20 cellular contexts compared by ENCODE assay signal in genomic region chr19:16509141-16510061, GRCh38. TPM values are rescaled to one million over a fixed set of nuclear protein-coding genes. Genes with fewer than 3 reads are reported as not detected.
DNase-seq lines count a peak whose midpoint lies in the region; ATAC-seq and TF ChIP-seq lines count a peak whose summit lies in the region.
"Had no signal": no experiment of that assay in that cellular context is flagged by ENCODE, and none has a peak within 500 bp of the region (broad histone marks: within the 10 kb centered on the region; RNA-seq: fewer than 3 reads in every experiment).

No MANE protein-coding gene starts in this region.

- H3K27me3 ChIP-seq in dorsolateral prefrontal cortex: no peaks in the 10 kb centered on the region
- no peaks in the 10 kb centered on the region for H3K27me3 ChIP-seq in right cardiac atrium (ENCODE audit: control insufficient read depth, insufficient read depth)
- H3K27me3 ChIP-seq: pancreas had no signal

- intact Hi-C loops in dorsolateral prefrontal cortex (cut with DNase I): no loop called here
- intact Hi-C loops in right cardiac atrium (cut with DNase I): no loop called here
- intact Hi-C loops in sciatic nerve (cut with DNase I): no loop called here

- 65% methylated on average over 28 of the region's 28 CpGs for WGBS in right cardiac atrium

- ATAC-seq in right cardiac atrium (peak; percentile 78 to 84), sciatic nerve (peak; percentile 95), HG02938 (IDR thresholded peaks at IDR 0.05; ENCODE audit: unreplicated experiment) (no peak)
- ATAC-seq: K562, Panc1, pancreas had no signal

- TF ChIP-seq CTCF in dorsolateral prefrontal cortex (IDR thresholded peaks at IDR 0.05 in 54 of 56, conservative IDR thresholded peaks at IDR 0.05 in 2 of 56; ENCODE audit: low read depth in 1 of 56, partially characterized antibody in 56 of 56): no peak

- peak overlapping the region in 49 of 59 donors; percentile 1 to 83 (median 53) for H3K27ac ChIP-seq in dorsolateral prefrontal cortex
- H3K27ac ChIP-seq in right cardiac atrium (ENCODE audit: low read length): peak overlapping the region; percentile 35
- H3K27ac ChIP-seq: pancreas had no signal

- H3K4me3 ChIP-seq in dorsolateral prefrontal cortex (peak overlapping the region in 10 of 59 donors; percentile 2 to 27 (median 12)), right cardiac atrium (ENCODE audit: low read length) (no peak overlapping the region)
- H3K4me3 ChIP-seq: K562, pancreas had no signal

- DNase-seq in RPMI7951 (ENCODE audit: low read depth) (peak; percentile 43), dorsolateral prefrontal cortex (peak; percentile 32 to 79 (median 66)), right cardiac atrium (peak; percentile 73 to 87 (median 84)), sciatic nerve (ENCODE audit: low spot score) (peak; percentile 77), HT-29 (ENCODE audit: low spot score) (no peak), NCI-H1436 treated with DMSO at 0.1 percent for 48 hours (lab: John Stamatoyannopoulos, UW) (no peak), NCI-H2171 (lab: John Stamatoyannopoulos, UW) (no peak)
- DNase-seq: activated CD4-positive, alpha-beta T cell treated with anti-CD3 and anti-CD28 coated beads, Interleukin-2, amount 50 U/mL, for 4 hours; amniotic stem cell; DND-41; mesendoderm; NCI-H1694; NCI-H524; pancreas; T-helper 2 cell had no signal

- no peaks in the 10 kb centered on the region for H3K4me1 ChIP-seq in right cardiac atrium (ENCODE audit: control insufficient read depth, insufficient read depth, low read length)
- H3K4me1 ChIP-seq: pancreas had no signal

- H3K9me3 ChIP-seq in right cardiac atrium (ENCODE audit: control insufficient read depth, low read length): no peaks in the 10 kb centered on the region
- H3K9me3 ChIP-seq: pancreas had no signal

RNA-seq across cellular contexts. Expression of gene C19orf44, which starts 13.2 kb away (rescaled TPM):
- 4.5 and 10.0 TPM in 2 replicates for total RNA-seq in RPMI7951 (2014; rRNA removed; shearing (Covaris generic))
- total RNA-seq in dorsolateral prefrontal cortex (10 to 100 TPM in 26 of 120 experiments, 1 to 10 TPM in 94; 3.5 to 13.9 (median 7.9) TPM), right cardiac atrium (1 to 10 TPM; 3.4 to 4.2 (median 4.0) TPM), sciatic nerve (11.2 TPM)
- polyA plus RNA-seq in right cardiac atrium: 3.3 TPM
- 0.81 and 4.5 TPM in 2 replicates for total RNA-seq in HT-29 (2014; rRNA removed; shearing (Covaris generic))

RNA-seq across cellular contexts. Expression of gene CALR3, which starts 13.4 kb away (rescaled TPM):
- total RNA-seq in RPMI7951 (2014; rRNA removed; shearing (Covaris generic)): not detected in 2 replicates
- total RNA-seq in dorsolateral prefrontal cortex (under 1 TPM in 2 of 120 experiments, not detected in 118; 0.51 to 0.90 TPM), right cardiac atrium (not detected), sciatic nerve (not detected)
- not detected for polyA plus RNA-seq in right cardiac atrium
- total RNA-seq in HT-29 (2014; rRNA removed; shearing (Covaris generic)): 0.05 and 0.20 TPM in 2 replicates
- total RNA-seq: pancreas, urinary bladder had no signal
- polyA plus RNA-seq: BJ, urinary bladder had no signal

RNA-seq across cellular contexts. Expression of gene CHERP, which starts 32.8 kb away (rescaled TPM):
- 3.1 TPM in 2 replicates for total RNA-seq in RPMI7951 (2014; rRNA removed; shearing (Covaris generic))
- 10 to 100 TPM; 35.1 to 67.0 (median 47.9) TPM for total RNA-seq in dorsolateral prefrontal cortex
- total RNA-seq in right cardiac atrium: 10 to 100 TPM; 20.7 to 25.8 (median 20.9) TPM
- polyA plus RNA-seq in right cardiac atrium: 15.6 TPM
- total RNA-seq in sciatic nerve: 36.9 TPM
- total RNA-seq in HT-29 (2014; rRNA removed; shearing (Covaris generic)): 8.8 and 10.7 TPM in 2 replicates

RNA-seq across cellular contexts. Expression of gene EPS15L1, which starts 37.6 kb away (rescaled TPM):
- 3.8 and 5.2 TPM in 2 replicates for total RNA-seq in RPMI7951 (2014; rRNA removed; shearing (Covaris generic))
- total RNA-seq in dorsolateral prefrontal cortex (100 to 1,000 TPM in 18 of 120 experiments, 10 to 100 TPM in 102; 66.1 to 116 (median 85.9) TPM), right cardiac atrium (10 to 100 TPM; 64.6 to 88.9 (median 83.0) TPM), sciatic nerve (50.6 TPM)
- 52.9 TPM for polyA plus RNA-seq in right cardiac atrium
- total RNA-seq in HT-29 (2014; rRNA removed; shearing (Covaris generic)): 5.0 and 10.4 TPM in 2 replicates

Comparison
In these comparisons a context has a peak if more than half of its experiments do, and no peak if none do; other contexts are left out.
1. DNase-seq: peak in RPMI7951 (single experiment), dorsolateral prefrontal cortex (10 of 10), right cardiac atrium (3 of 3) and sciatic nerve (single experiment); none in HT-29 (single experiment), NCI-H1436 treated with DMSO at 0.1 percent for 48 hours (single experiment) and NCI-H2171 (single experiment).